ENCODE assay signal across 31 cellular contexts in genomic region chr5:39235648-39236047, GRCh38. TPM values are rescaled to one million over a fixed set of nuclear protein-coding genes. Genes with fewer than 3 reads are reported as not detected.
"Had no signal": no experiment of that assay in that cellular context is flagged by ENCODE, and none has a peak within 500 bp of the region (broad histone marks: within the 10 kb centered on the region; RNA-seq: fewer than 3 reads in every experiment).

No MANE protein-coding gene starts in this region.

- H3K9me3 ChIP-seq: adrenal gland had no signal

- H3K27ac ChIP-seq: adrenal gland, coronary artery, SK-N-MC, WERI-Rb-1 had no signal

- H3K36me3 ChIP-seq: adrenal gland, WERI-Rb-1 had no signal

- H3K4me3 ChIP-seq: adrenal gland, coronary artery, SK-N-MC had no signal

- ATAC-seq: activated CD4-positive, alpha-beta T cell treated with anti-CD3 and anti-CD28 coated beads for 36 hours; activated CD8-positive, alpha-beta T cell treated with anti-CD3 and anti-CD28 coated beads for 36 hours; activated T-cell treated with anti-CD3 and anti-CD28 coated beads, Interleukin-2, amount 50 U/mL, for 72 hours; Panc1; Right ventricle myocardium inferior; T-cell had no signal

- FAIRE-seq: bronchial epithelial cell had no signal

- H3K27me3 ChIP-seq: adrenal gland had no signal

- DNase-seq: activated CD4-positive, alpha-beta T cell treated with anti-CD3 and anti-CD28 coated beads for 36 hours; activated CD4-positive, alpha-beta T cell treated with anti-CD3 and anti-CD28 coated beads, Interleukin-2, amount 50 U/mL, for 1 hour; activated CD8-positive, alpha-beta memory T cell treated with anti-CD3 and anti-CD28 coated beads, Interleukin-2, amount 50 U/mL, for 4 hours; activated CD8-positive, alpha-beta T cell treated with anti-CD3 and anti-CD28 coated beads for 36 hours; activated naive CD4-positive, alpha-beta T cell treated with anti-CD3 and anti-CD28 coated beads, Interleukin-2, amount 50 U/mL, for 16 hours; activated naive CD8-positive, alpha-beta T cell treated with anti-CD3 and anti-CD28 coated beads, Interleukin-2, amount 10 ng/mL, durations not matched to agents 7 days and 5 days; activated T-cell treated with anti-CD3 and anti-CD28 coated beads, Interleukin-2, amount 50 U/mL, for 72 hours; adrenal gland; aorta; central memory CD4-positive, alpha-beta T cell; MM.1S; NCI-H1092 treated with DMSO at 0.1 percent for 48 hours; NCI-H1417 treated with DMSO at 0.1 percent for 48 hours; NCI-H1694; NCI-H2029; NCI-H2107; NCI-H345; NCI-H510A; NCI-H526 treated with DMSO at 0.1 percent for 48 hours; NCI-H82; RPMI8226; T-cell; T-helper 2 cell; T1000; WERI-Rb-1 had no signal

- H3K4me1 ChIP-seq: adrenal gland had no signal

RNA-seq across cellular contexts. Expression of gene FYB1, which starts 16.3 kb away (rescaled TPM):
- total RNA-seq: chondrocyte had no signal
